ENCODE assay signal across 1 cellular context in the genomic region with DNA sequence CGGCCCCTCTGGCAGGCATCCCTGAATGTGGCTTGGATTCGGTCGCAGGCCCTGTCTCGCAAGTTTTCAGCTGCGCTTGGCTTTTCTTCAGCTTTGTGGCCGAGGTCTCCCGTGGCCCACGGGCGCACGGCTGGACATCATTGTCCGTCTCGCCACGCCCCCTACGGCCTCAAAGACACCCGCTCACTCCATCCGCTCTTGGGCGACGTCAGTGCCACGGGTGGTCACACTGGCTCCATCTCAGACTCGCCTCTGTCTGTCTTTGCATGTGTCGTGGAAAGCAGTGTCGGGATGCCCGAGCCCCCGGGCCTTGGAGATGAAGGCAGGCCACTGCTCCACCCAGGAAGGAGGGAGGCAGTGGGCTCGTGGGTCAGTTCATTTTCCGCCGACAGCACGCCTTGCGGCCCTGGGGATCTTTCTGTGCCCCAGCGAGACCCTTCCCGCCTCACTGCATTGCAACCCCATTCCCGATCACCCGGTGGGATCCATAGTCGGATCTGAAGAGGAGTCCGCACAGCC.
TF ChIP-seq lines count a peak whose summit lies in the region.

No MANE protein-coding gene starts in this region.

TF ChIP-seq in SK-N-SH treated with all-trans-retinoic acid at 6 μM for 48 hours, 23 proteins besides CTCF, POLR2A, EP300 and RAD21 (continued from another document):
- TF ChIP-seq, protein P1, sequence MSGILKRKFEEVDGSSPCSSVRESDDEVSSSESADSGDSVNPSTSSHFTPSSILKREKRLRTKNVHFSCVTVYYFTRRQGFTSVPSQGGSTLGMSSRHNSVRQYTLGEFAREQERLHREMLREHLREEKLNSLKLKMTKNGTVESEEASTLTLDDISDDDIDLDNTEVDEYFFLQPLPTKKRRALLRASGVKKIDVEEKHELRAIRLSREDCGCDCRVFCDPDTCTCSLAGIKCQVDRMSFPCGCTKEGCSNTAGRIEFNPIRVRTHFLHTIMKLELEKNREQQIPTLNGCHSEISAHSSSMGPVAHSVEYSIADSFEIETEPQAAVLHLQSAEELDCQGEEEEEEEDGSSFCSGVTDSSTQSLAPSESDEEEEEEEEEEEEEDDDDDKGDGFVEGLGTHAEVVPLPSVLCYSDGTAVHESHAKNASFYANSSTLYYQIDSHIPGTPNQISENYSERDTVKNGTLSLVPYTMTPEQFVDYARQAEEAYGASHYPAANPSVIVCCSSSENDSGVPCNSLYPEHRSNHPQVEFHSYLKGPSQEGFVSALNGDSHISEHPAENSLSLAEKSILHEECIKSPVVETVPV (CRISPR knock-in tag; IDR thresholded peaks at IDR 0.05) = no peak
- TF ChIP-seq SNAI2 (CRISPR knock-in tag; IDR thresholded peaks at IDR 0.05) (no peak), GLIS3 (CRISPR knock-in tag; IDR thresholded peaks at IDR 0.05) (no peak)
